ENCODE assay signal across 33 cellular contexts in the genomic region with DNA sequence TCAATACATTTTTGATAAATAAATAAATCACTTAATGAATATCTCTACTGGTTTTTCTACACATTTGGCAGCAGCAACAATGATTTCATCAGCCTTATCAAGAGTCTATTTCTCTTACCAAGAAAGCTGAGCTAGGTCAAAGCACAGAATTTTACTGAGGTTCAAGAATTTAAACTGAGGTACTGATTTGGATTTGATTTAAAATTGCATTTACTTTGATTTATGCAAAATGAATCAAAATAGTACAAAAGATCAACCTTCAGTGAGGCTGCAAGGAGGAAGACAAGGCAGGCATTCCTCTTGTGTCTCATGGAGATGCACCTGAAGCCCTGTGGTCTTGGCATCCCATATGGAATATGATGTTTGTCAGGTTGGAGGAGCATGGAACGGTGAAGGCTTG.
"Had no signal": no experiment of that assay in that cellular context is flagged by ENCODE, and none has a peak within 500 bp of the region (broad histone marks: within the 10 kb centered on the region; RNA-seq: fewer than 3 reads in every experiment).

No MANE protein-coding gene starts in this region.

- H3K9me3 ChIP-seq: MG63 had no signal

- H3K36me3 ChIP-seq: MG63 had no signal

- H3K27me3 ChIP-seq: MG63 had no signal

- H3K4me3 ChIP-seq: MG63 had no signal

- DNase-seq: Kasumi-1, MG63, MM.1S, MV-4-11, NCI-H1048, NCI-H1092, NCI-H1092 treated with DMSO at 0.1 percent for 48 hours, NCI-H1105, NCI-H1105 treated with DMSO at 0.1 percent for 48 hours, NCI-H1417, NCI-H1417 treated with DMSO at 0.1 percent for 48 hours, NCI-H1436, NCI-H1436 treated with DMSO at 0.1 percent for 48 hours, NCI-H146, NCI-H1694, NCI-H1694 treated with DMSO at 0.1 percent for 48 hours, NCI-H187, NCI-H187 treated with DMSO at 0.1 percent for 48 hours, NCI-H1930, NCI-H2029, NCI-H2029 treated with DMSO at 0.1 percent for 48 hours, NCI-H2081, NCI-H2081 treated with DMSO at 0.1 percent for 48 hours, NCI-H2107, NCI-H2171, NCI-H2171 treated with DMSO at 0.1 percent for 48 hours, NCI-H2227 treated with DMSO at 0.1 percent for 48 hours, NCI-H226, NCI-H345, NCI-H446, NCI-H446 treated with DMSO at 0.1 percent for 48 hours, NCI-H510A, NCI-H510A treated with DMSO at 0.1 percent for 48 hours had no signal
